10 cellular contexts compared by ENCODE assay signal in genomic region chr4:121243476-121243875, GRCh38.
DNase-seq lines count a peak whose midpoint lies in the region; ATAC-seq and TF ChIP-seq lines count a peak whose summit lies in the region.
"Had no signal": no experiment of that assay in that cellular context is flagged by ENCODE, and none has a peak within 500 bp of the region (broad histone marks: within the 10 kb centered on the region; RNA-seq: fewer than 3 reads in every experiment).

No MANE protein-coding gene starts in this region.

- H3K27ac Mint-ChIP-seq in HFFc6: peak overlapping the region; percentile 11; the same call in 1 of the 2 replicates
- H3K27ac Mint-ChIP-seq in activated CD8-positive, alpha-beta T cell treated with anti-CD3 and anti-CD28 coated beads for 36 hours: no peak overlapping the region
- H3K27ac Mint-ChIP-seq in naive thymus-derived CD8-positive, alpha-beta T cell: peak overlapping the region in 1 of 10 donors; percentile 59

- intact Hi-C loops in activated CD8-positive, alpha-beta T cell treated with anti-CD3 and anti-CD28 coated beads for 36 hours (cut with micrococcal nuclease): no loop called here

- H3K9me3 Mint-ChIP-seq in HFFc6: no peaks in the 10 kb centered on the region
- H3K9me3 Mint-ChIP-seq in activated CD8-positive, alpha-beta T cell treated with anti-CD3 and anti-CD28 coated beads for 36 hours: no peaks in the 10 kb centered on the region
- no peaks in the 10 kb centered on the region for H3K9me3 Mint-ChIP-seq in naive thymus-derived CD8-positive, alpha-beta T cell

- CTCF ChIA-PET in activated CD8-positive, alpha-beta T cell treated with anti-CD3 and anti-CD28 coated beads for 36 hours (lab: Charles Lee): interaction anchor here (0.7 to 3.0 kb wide), 8 partner anchors 10 to 77 kb away, joined by 3 to 29 read pairs (median 5); no protein-coding TSS in a partner anchor

- POLR2A ChIA-PET in activated CD8-positive, alpha-beta T cell treated with anti-CD3 and anti-CD28 coated beads for 36 hours (lab: Charles Lee): interaction anchor here (0.8 to 1.2 kb wide), 2 partner anchors 12 to 43 kb away, joined by 3 read pairs; no protein-coding TSS in a partner anchor
- POLR2A ChIA-PET in naive thymus-derived CD8-positive, alpha-beta T cell (lab: Charles Lee): no interaction called here

- no peak for DNase-seq in HFFc6
- DNase-seq in activated CD8-positive, alpha-beta T cell treated with anti-CD3 and anti-CD28 coated beads for 36 hours: no peak
- no peak for DNase-seq in naive thymus-derived CD8-positive, alpha-beta T cell
- DNase-seq in medulla oblongata (ENCODE audit: extremely low spot score): no peak
- DNase-seq in AG08396 (ENCODE audit: low spot score): no peak
- no peak for DNase-seq in epidermal melanocyte (ENCODE audit: insufficient read length, low spot score)
- no peak for DNase-seq in NCI-H1417 treated with DMSO at 0.1 percent for 48 hours (lab: John Stamatoyannopoulos, UW)
- DNase-seq: activated gamma-delta T cell treated with Interleukin-2 at 50 U/mL for 16 hours, islet precursor cell had no signal

- ATAC-seq in GM18517 (IDR thresholded peaks at IDR 0.05; ENCODE audit: unreplicated experiment): peak; percentile 57
- ATAC-seq in activated CD8-positive, alpha-beta T cell treated with anti-CD3 and anti-CD28 coated beads for 36 hours: peak; percentile 67
- no peak for ATAC-seq in naive thymus-derived CD8-positive, alpha-beta T cell

- peaks cover 10% of the 10 kb centered on the region; the same call in 1 of the 2 replicates for H3K4me1 Mint-ChIP-seq in HFFc6 (ENCODE audit: low read depth)
- H3K4me1 Mint-ChIP-seq in activated CD8-positive, alpha-beta T cell treated with anti-CD3 and anti-CD28 coated beads for 36 hours (ENCODE audit: low read depth): peaks cover 16% of the 10 kb centered on the region
- H3K4me1 Mint-ChIP-seq in naive thymus-derived CD8-positive, alpha-beta T cell: peaks cover 0 to 2% (median under 1%) of the 10 kb centered on the region in 4 donors

- no peaks in the 10 kb centered on the region for H3K36me3 Mint-ChIP-seq in HFFc6 (ENCODE audit: low read depth)
- H3K36me3 Mint-ChIP-seq in activated CD8-positive, alpha-beta T cell treated with anti-CD3 and anti-CD28 coated beads for 36 hours (ENCODE audit: low read depth): no peaks in the 10 kb centered on the region
- H3K36me3 Mint-ChIP-seq in naive thymus-derived CD8-positive, alpha-beta T cell: no peaks in the 10 kb centered on the region

- TF ChIP-seq CTCF in HFFc6 (IDR thresholded peaks at IDR 0.05): no peak
- no peak for TF ChIP-seq CTCF in activated CD8-positive, alpha-beta T cell treated with anti-CD3 and anti-CD28 coated beads for 36 hours (IDR thresholded peaks at IDR 0.05)

- no peaks in the 10 kb centered on the region; the same call in 1 of the 2 replicates for H3K27me3 Mint-ChIP-seq in HFFc6 (ENCODE audit: insufficient read depth)
- no peaks in the 10 kb centered on the region for H3K27me3 Mint-ChIP-seq in activated CD8-positive, alpha-beta T cell treated with anti-CD3 and anti-CD28 coated beads for 36 hours
- H3K27me3 Mint-ChIP-seq in naive thymus-derived CD8-positive, alpha-beta T cell: no peaks in the 10 kb centered on the region

- peak overlapping the region; percentile 77 for H3K4me3 Mint-ChIP-seq in HFFc6
- peak overlapping the region; percentile 8 for H3K4me3 Mint-ChIP-seq in activated CD8-positive, alpha-beta T cell treated with anti-CD3 and anti-CD28 coated beads for 36 hours
- peak overlapping the region in 7 of 10 donors; percentile 13 to 75 (median 55) for H3K4me3 Mint-ChIP-seq in naive thymus-derived CD8-positive, alpha-beta T cell

Comparison
In these comparisons a context has a peak if more than half of its experiments do, and no peak if none do; other contexts are left out.
1. ATAC-seq: peak in GM18517 (single experiment) and activated CD8-positive, alpha-beta T cell treated with anti-CD3 and anti-CD28 coated beads for 36 hours (single experiment); none in naive thymus-derived CD8-positive, alpha-beta T cell (0 of 2).
2. H3K4me3 Mint-ChIP-seq: peak in every context shown above with its lines; median percentile 77 in HFFc6; 55 in naive thymus-derived CD8-positive, alpha-beta T cell; 8 in activated CD8-positive, alpha-beta T cell treated with anti-CD3 and anti-CD28 coated beads for 36 hours.